ENCODE assay signal across 26 cellular contexts in the genomic region with DNA sequence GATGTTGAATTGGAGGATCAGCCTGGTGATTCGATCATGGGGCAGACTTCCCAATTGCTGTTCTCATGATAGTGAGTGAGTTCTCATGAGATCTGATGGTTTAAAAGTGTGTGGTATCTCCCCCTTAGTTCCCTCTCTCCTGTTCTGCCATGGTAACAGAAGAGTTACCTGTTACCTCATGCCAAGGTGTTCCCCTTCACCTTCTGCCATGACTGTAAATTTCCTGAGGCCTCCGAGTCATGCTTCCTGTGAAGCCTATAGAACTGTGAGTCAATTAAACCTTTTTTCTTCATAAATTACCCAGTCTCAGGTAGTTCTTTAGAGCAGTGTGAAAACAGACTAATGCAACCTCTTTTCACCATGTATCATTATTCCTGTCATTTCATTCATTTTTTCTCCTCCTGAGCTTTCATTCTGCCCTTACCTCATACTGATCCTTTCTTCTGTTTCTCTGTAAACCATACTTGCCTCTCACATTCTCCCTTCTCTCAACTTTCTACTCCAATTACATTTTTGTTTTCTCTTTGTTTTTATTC. TPM values are rescaled to one million over a fixed set of nuclear protein-coding genes. Genes with fewer than 3 reads are reported as not detected.
DNase-seq lines count a peak whose midpoint lies in the region; ATAC-seq and TF ChIP-seq lines count a peak whose summit lies in the region.
"Had no signal": no experiment of that assay in that cellular context is flagged by ENCODE, and none has a peak within 500 bp of the region (broad histone marks: within the 10 kb centered on the region; RNA-seq: fewer than 3 reads in every experiment).

No MANE protein-coding gene starts in this region.

- peaks cover 8% of the 10 kb centered on the region for H3K4me1 Mint-ChIP-seq in activated T-cell treated with anti-CD3 and anti-CD28 coated beads, Interleukin-2, amount 50 U/mL, for 72 hours (ENCODE audit: low read depth)
- H3K4me1 Mint-ChIP-seq in T-helper 17 cell: no peaks in the 10 kb centered on the region

- peaks cover 0 to 1% of the 10 kb centered on the region in 2 donors for H3K9me3 Mint-ChIP-seq in activated T-cell treated with anti-CD3 and anti-CD28 coated beads, Interleukin-2, amount 50 U/mL, for 72 hours
- H3K9me3 Mint-ChIP-seq: CD4-positive, alpha-beta T cell had no signal

- H3K27ac ChIP-seq in foreskin keratinocyte (no peak overlapping the region), suprapubic skin (no peak overlapping the region)
- H3K27ac ChIP-seq: A549; BLaER1 treated with 17β-estradiol and CSF1 and Interleukin-3, amounts not matched to agents 10 nM and 100 nM; PC-9; SJSA1 had no signal

- no peak for DNase-seq in activated T-cell treated with anti-CD3 and anti-CD28 coated beads, Interleukin-2, amount 50 U/mL, for 72 hours
- DNase-seq in activated T-cell treated with anti-CD3 and anti-CD28 coated beads for 4 hours (no peak), NCI-H69 (lab: John Stamatoyannopoulos, UW) (peak; percentile 20), T-helper 17 cell (no peak), foreskin keratinocyte (peak; percentile 18 to 53), suprapubic skin (ENCODE audit: low spot score in 2 of 2) (no peak), DMS79 (lab: John Stamatoyannopoulos, UW) (no peak)
- DNase-seq: AML-193; CD4-positive, alpha-beta T cell; EL; GDM1; IMR-90; KG1; MM.1S; NCI-H2029; NCI-H446; NCI-H524 treated with DMSO at 0.1 percent for 48 hours; NK-92 treated with Interleukin-12 subunit alpha and Interleukin-12 subunit beta, amount 100 ng/mL, for 24 hours; PC-9; Right ventricle myocardium superior had no signal

- no peak overlapping the region for H3K4me3 Mint-ChIP-seq in activated T-cell treated with anti-CD3 and anti-CD28 coated beads, Interleukin-2, amount 50 U/mL, for 72 hours
- no peak overlapping the region for H3K4me3 Mint-ChIP-seq in T-helper 17 cell
- H3K4me3 Mint-ChIP-seq: CD4-positive, alpha-beta T cell had no signal

- H3K27me3 ChIP-seq in foreskin keratinocyte: no peaks in the 10 kb centered on the region
- H3K27me3 ChIP-seq in suprapubic skin: no peaks in the 10 kb centered on the region
- H3K27me3 ChIP-seq: BLaER1 treated with 17β-estradiol and CSF1 and Interleukin-3, amounts not matched to agents 10 nM and 100 nM had no signal

- 86% methylated on average over 2 of the region's 2 CpGs for WGBS in suprapubic skin

- no peaks in the 10 kb centered on the region for H3K36me3 ChIP-seq in suprapubic skin
- H3K36me3 ChIP-seq: BLaER1 treated with 17β-estradiol and CSF1 and Interleukin-3, amounts not matched to agents 10 nM and 100 nM; SJSA1 had no signal

- no peak overlapping the region for H3K4me3 ChIP-seq in suprapubic skin
- H3K4me3 ChIP-seq: A549; BLaER1 treated with 17β-estradiol and CSF1 and Interleukin-3, amounts not matched to agents 10 nM and 100 nM; GM12878; PC-9; SJSA1 had no signal

- H3K27ac Mint-ChIP-seq in activated T-cell treated with anti-CD3 and anti-CD28 coated beads, Interleukin-2, amount 50 U/mL, for 72 hours: no peak overlapping the region
- H3K27ac Mint-ChIP-seq in T-helper 17 cell: peak overlapping the region; percentile 5
- H3K27ac Mint-ChIP-seq: CD4-positive, alpha-beta T cell had no signal

- no peak for TF ChIP-seq EP300 in suprapubic skin (IDR thresholded peaks at IDR 0.05)

- peaks cover 0 to 1% of the 10 kb centered on the region in 2 donors for H3K36me3 Mint-ChIP-seq in activated T-cell treated with anti-CD3 and anti-CD28 coated beads, Interleukin-2, amount 50 U/mL, for 72 hours (ENCODE audit: insufficient read depth in 2 of 2)
- peaks cover 5% of the 10 kb centered on the region for H3K36me3 Mint-ChIP-seq in T-helper 17 cell (ENCODE audit: low read depth)

- no peak for TF ChIP-seq POLR2A in suprapubic skin (IDR thresholded peaks at IDR 0.05)

- H3K9me3 ChIP-seq in T-helper 17 cell (ENCODE audit: control insufficient read depth, low read length, poor library complexity, severe bottlenecking) (no peaks in the 10 kb centered on the region), suprapubic skin (no peaks in the 10 kb centered on the region)
- H3K9me3 ChIP-seq: A549, SJSA1 had no signal

- H3K4me1 ChIP-seq in foreskin keratinocyte (no peaks in the 10 kb centered on the region), suprapubic skin (no peaks in the 10 kb centered on the region)
- H3K4me1 ChIP-seq: A549; BLaER1 treated with 17β-estradiol and CSF1 and Interleukin-3, amounts not matched to agents 10 nM and 100 nM; SJSA1 had no signal

- TF ChIP-seq CTCF in foreskin keratinocyte (conservative IDR thresholded peaks at IDR 0.05) (no peak), suprapubic skin (IDR thresholded peaks at IDR 0.05) (no peak)

- H3K27me3 Mint-ChIP-seq in activated T-cell treated with anti-CD3 and anti-CD28 coated beads, Interleukin-2, amount 50 U/mL, for 72 hours (ENCODE audit: low read depth): peaks cover 10% of the 10 kb centered on the region
- H3K27me3 Mint-ChIP-seq in T-helper 17 cell: peaks cover 12% of the 10 kb centered on the region

- ATAC-seq in activated T-cell treated with anti-CD3 and anti-CD28 coated beads, Interleukin-2, amount 50 U/mL, for 72 hours (replicated peaks in 1 of 2): peak; percentile 44 to 49
- ATAC-seq in T-helper 17 cell (no peak), foreskin keratinocyte (peak; percentile 89)
- ATAC-seq: A549, GM12878, HCT116 had no signal

RNA-seq across cellular contexts. Expression of a gene that starts 22.0 kb away (rescaled TPM):
- total RNA-seq in activated T-cell treated with anti-CD3 and anti-CD28 coated beads, Interleukin-2, amount 50 U/mL, for 72 hours: under 1 TPM in 1 of 2 donors, not detected in 1; 0.23 TPM
- not detected for total RNA-seq in T-helper 17 cell
- total RNA-seq in foreskin keratinocyte: 0.14 TPM in 1 of 2 replicates, not detected in the other
- 0.06 TPM in 1 of 2 replicates, not detected in the other for polyA plus RNA-seq in foreskin keratinocyte
- not detected for total RNA-seq in suprapubic skin
- total RNA-seq: CD4-positive, alpha-beta T cell; H1; IMR-90; PC-9; Right ventricle myocardium superior had no signal
- polyA plus RNA-seq: A549, H1, IMR-90 had no signal

RNA-seq across cellular contexts. Expression of a gene that starts 22.0 kb away (rescaled TPM):
- 10 to 100 TPM; 10.8 to 12.7 TPM for total RNA-seq in activated T-cell treated with anti-CD3 and anti-CD28 coated beads, Interleukin-2, amount 50 U/mL, for 72 hours
- 1 to 10 TPM in 1 of 2 donors, under 1 TPM in 1; 0.92 to 1.5 TPM for total RNA-seq in T-helper 17 cell
- 12.5 and 15.3 TPM in 2 replicates for total RNA-seq in foreskin keratinocyte
- 2.9 and 4.3 TPM in 2 replicates for polyA plus RNA-seq in foreskin keratinocyte
- total RNA-seq in suprapubic skin: 1 to 10 TPM in 2 of 4 donors, under 1 TPM in 2; 0.53 to 3.8 (median 1.3) TPM

Comparison
In these comparisons a context has a peak if more than half of its experiments do, and no peak if none do; other contexts are left out.
1. DNase-seq: peak in NCI-H69 (single experiment) and foreskin keratinocyte (2 of 2); none in activated T-cell treated with anti-CD3 and anti-CD28 coated beads, Interleukin-2, amount 50 U/mL, for 72 hours (0 of 2), activated T-cell treated with anti-CD3 and anti-CD28 coated beads for 4 hours (single experiment), T-helper 17 cell (0 of 3), suprapubic skin (0 of 2) and DMS79 (single experiment).